Comparison of ENCODE assay signal across 10 cellular contexts in genomic region chr21:44301093-44301492, GRCh38. TPM values are rescaled to one million over a fixed set of nuclear protein-coding genes. Genes with fewer than 3 reads are reported as not detected.
DNase-seq lines count a peak whose midpoint lies in the region; ATAC-seq, FAIRE-seq and TF ChIP-seq lines count a peak whose summit lies in the region.
"Had no signal": no experiment of that assay in that cellular context is flagged by ENCODE, and none has a peak within 500 bp of the region (broad histone marks: within the 10 kb centered on the region; RNA-seq: fewer than 3 reads in every experiment).

No MANE protein-coding gene starts in this region.

- H3K4me3 Mint-ChIP-seq in Calu3 (ENCODE audit: low read depth, unreplicated experiment), result peak overlapping the region; percentile 72

- no peak overlapping the region for H3K27ac Mint-ChIP-seq in Calu3 (ENCODE audit: unreplicated experiment)

- no peak for DNase-seq in Calu3
- no peak for DNase-seq in Panc1 (ENCODE audit: low read depth, low spot score)
- DNase-seq in epithelial cell of prostate (ENCODE audit: low read depth, low spot score), result no peak
- DNase-seq in pancreas, result peak in 2 of 6 donors; percentile 43 to 78
- no peak for DNase-seq in NCI-H1105 treated with DMSO at 0.1 percent for 48 hours (lab: John Stamatoyannopoulos, UW)
- DNase-seq in activated CD4-positive, CD25-positive, alpha-beta regulatory T cell (lab: John Stamatoyannopoulos, UW), result no peak
- no peak for DNase-seq in DMS79 (lab: John Stamatoyannopoulos, UW)
- no peak for DNase-seq in GM13976 (ENCODE audit: low spot score)

- intact Hi-C loops in Calu3 (cut with micrococcal nuclease; ENCODE audit: unreplicated experiment), result no loop called here
- intact Hi-C loops in Panc1 (cut with micrococcal nuclease; ENCODE audit: unreplicated experiment), result no loop called here
- intact Hi-C loops in pancreas (cut with DNase I), result no loop called here

- no peak for TF ChIP-seq CTCF in Calu3 (IDR thresholded peaks at IDR 0.05; ENCODE audit: unreplicated experiment)
- no peak for TF ChIP-seq CTCF in Panc1 (IDR thresholded peaks at IDR 0.05)
- no peak for TF ChIP-seq CTCF in pancreas (IDR thresholded peaks at IDR 0.05)
- TF ChIP-seq CTCF in GM13976 (IDR thresholded peaks at IDR 0.05; ENCODE audit: borderline replicate concordance, control extremely low read depth, extremely low read depth, insufficient read depth, missing control alignments), result no peak

- no peaks in the 10 kb centered on the region for H3K27me3 Mint-ChIP-seq in Calu3 (ENCODE audit: unreplicated experiment)

- POLR2A ChIA-PET in Panc1 (lab: Charles Lee), result no interaction called here

- CTCF ChIA-PET in Calu3 (lab: Charles Lee), result no interaction called here
- CTCF ChIA-PET in Panc1 (lab: Charles Lee), result no interaction called here

- in situ Hi-C loops in Panc1 (cut with HindIII; ENCODE audit: low pct_unique_long_range_greater_than_20kb, low sequenced_read_pairs), result no loop called here
- in situ Hi-C loops in GM13976 (cut with MboI; ENCODE audit: low sequenced_read_pairs, unreplicated experiment), result no loop called here

- H3K4me1 ChIP-seq in Panc1 (ENCODE audit: control insufficient read depth, insufficient read depth, low read length) (peaks cover 17% of the 10 kb centered on the region), pancreas (peaks cover 4 to 36% (median 5%) of the 10 kb centered on the region in 3 donors)

- 55 to 60% methylated on average over 12 of the region's 12 CpGs for WGBS in pancreas, 2 donors

- H3K27me3 ChIP-seq in Panc1 (ENCODE audit: control insufficient read depth, insufficient read depth, low read length), result no peaks in the 10 kb centered on the region
- H3K27me3 ChIP-seq in pancreas, result no peaks in the 10 kb centered on the region

- no TSS peak for BruUV-seq in Calu3 (replicated peaks; lab: Mats Ljungman, UMichigan)
- BruUV-seq in Panc1 (replicated peaks; lab: Mats Ljungman, UMichigan), result TSS peak; percentile 69

- H3K4me3 ChIP-seq in Panc1 (ENCODE audit: low read depth in 2 of 2, low read length in 2 of 2) (peak overlapping the region; percentile 59 to 61), pancreas (peak overlapping the region in 3 of 4 donors; percentile 58 to 77 (median 67))

- H3K9me3 ChIP-seq in Panc1 (ENCODE audit: control insufficient read depth, insufficient read depth, low read depth, low read length) (no peaks in the 10 kb centered on the region), pancreas (no peaks in the 10 kb centered on the region)

- H3K9me3 Mint-ChIP-seq in Calu3 (ENCODE audit: low read depth, unreplicated experiment), result no peaks in the 10 kb centered on the region

- H3K36me3 Mint-ChIP-seq in Calu3 (ENCODE audit: insufficient read depth, unreplicated experiment), result peaks cover 8% of the 10 kb centered on the region

- H3K36me3 ChIP-seq in Panc1 (ENCODE audit: control insufficient read depth, insufficient read depth, low read length), result no peaks in the 10 kb centered on the region; the same call in 1 of the 2 replicates
- H3K36me3 ChIP-seq in pancreas, result no peaks in the 10 kb centered on the region

- ATAC-seq in Panc1 (no peak), pancreas (no peak)

- H3K4me1 Mint-ChIP-seq in Calu3 (ENCODE audit: low read depth, unreplicated experiment), result peaks cover 18% of the 10 kb centered on the region

- no peak for FAIRE-seq in pancreas (lab: Jason Lieb, UNC)

- H3K27ac ChIP-seq in Panc1 (ENCODE audit: low read length), result peak overlapping the region; percentile 63
- H3K27ac ChIP-seq in epithelial cell of prostate, result peak overlapping the region; percentile 69
- H3K27ac ChIP-seq in pancreas, result peak overlapping the region in 3 of 4 donors; percentile 59 to 85 (median 79)

RNA-seq across cellular contexts. Expression of gene PFKL, which starts 1.2 kb away (rescaled TPM):
- total RNA-seq in Calu3 (2022) (78.9 and 92.8 TPM in 2 replicates), Panc1 (2021; ENCODE audit: unreplicated experiment) (70.1 TPM), pancreas (10 to 100 TPM; 40.0 to 67.9 (median 48.5) TPM)
- 123 TPM for polyA plus RNA-seq in Panc1 (2012; ENCODE audit: insufficient read length)
- 100 to 1,000 TPM in 1 of 2 donors, 10 to 100 TPM in 1; 89.0 to 120 TPM for polyA plus RNA-seq in pancreas

RNA-seq across cellular contexts. Expression of gene AIRE, which starts 15.4 kb away (rescaled TPM):
- not detected in 2 replicates for total RNA-seq in Calu3 (2022)
- total RNA-seq in Panc1 (2021; ENCODE audit: unreplicated experiment), result not detected
- polyA plus RNA-seq in Panc1 (2012; ENCODE audit: insufficient read length), result not detected
- not detected for total RNA-seq in pancreas
- polyA plus RNA-seq in pancreas, result under 1 TPM in 1 of 2 donors, not detected in 1; 0.02 TPM
- total RNA-seq: left lobe of liver, RPMI7951 had no signal

RNA-seq across cellular contexts. Expression of gene CFAP410, which starts 38.1 kb away (rescaled TPM):
- total RNA-seq in Calu3 (2022) (7.5 and 8.6 TPM in 2 replicates), Panc1 (2021; ENCODE audit: unreplicated experiment) (11.8 TPM), pancreas (10 to 100 TPM; 10.3 to 20.1 (median 15.2) TPM)
- 21.0 TPM for polyA plus RNA-seq in Panc1 (2012; ENCODE audit: insufficient read length)
- 100 to 1,000 TPM in 1 of 2 donors, 10 to 100 TPM in 1; 83.9 to 118 TPM for polyA plus RNA-seq in pancreas

RNA-seq across cellular contexts. Expression of gene DNMT3L, which starts 39.4 kb away (rescaled TPM):
- total RNA-seq in Calu3 (2022) (not detected in 2 replicates), Panc1 (2021; ENCODE audit: unreplicated experiment) (not detected), pancreas (not detected)
- not detected for polyA plus RNA-seq in Panc1 (2012; ENCODE audit: insufficient read length)
- not detected for polyA plus RNA-seq in pancreas

RNA-seq across cellular contexts. Expression of gene TRPM2, which starts 52.3 kb away (rescaled TPM):
- total RNA-seq in Calu3 (2022) (not detected in 2 replicates), Panc1 (2021; ENCODE audit: unreplicated experiment) (0.26 TPM), pancreas (1 to 10 TPM in 3 of 6 donors, under 1 TPM in 3; 0.46 to 8.7 (median 1.3) TPM)
- 0.21 TPM for polyA plus RNA-seq in Panc1 (2012; ENCODE audit: insufficient read length)
- 1 to 10 TPM; 4.0 to 5.0 TPM for polyA plus RNA-seq in pancreas
